8 cellular contexts compared by ENCODE assay signal in the genomic region with DNA sequence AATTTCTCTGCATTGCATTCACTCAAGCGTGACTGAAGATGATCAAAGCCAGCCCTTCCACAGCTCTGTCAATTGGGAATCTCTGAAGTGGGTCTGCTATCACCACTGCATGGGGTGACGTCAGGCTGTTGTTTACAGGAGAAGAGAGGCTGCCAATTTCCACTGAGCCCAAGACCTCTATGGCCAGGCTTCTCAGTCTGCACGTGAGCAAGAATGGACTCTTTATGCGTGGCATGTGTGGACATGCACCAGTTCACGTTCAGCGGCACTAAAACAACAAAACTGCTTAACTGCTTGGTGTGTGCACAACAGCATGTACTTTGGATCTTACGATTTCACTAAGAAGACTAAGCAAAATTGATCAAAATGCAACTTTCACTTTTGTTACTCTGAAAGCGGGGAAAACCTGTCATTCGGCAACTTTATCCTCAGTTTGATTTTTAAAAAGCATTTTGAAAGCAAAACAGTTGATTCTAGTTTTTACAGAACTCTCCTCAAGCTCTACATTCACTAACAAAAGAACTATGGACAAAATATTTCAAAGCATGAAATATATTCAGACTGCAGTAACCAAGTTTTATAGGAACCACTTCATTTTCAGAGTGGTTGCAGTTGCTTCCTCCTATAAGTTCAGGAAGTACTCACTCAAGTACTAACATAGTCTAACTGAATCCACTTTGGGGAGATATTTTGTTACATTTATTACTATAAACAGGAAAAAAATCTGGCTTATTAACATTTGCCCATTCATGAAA.
DNase-seq lines count a peak whose midpoint lies in the region; ATAC-seq lines count a peak whose summit lies in the region.

No MANE protein-coding gene starts in this region.

- H3K4me3 ChIP-seq in HUES48 (ENCODE audit: low read depth, low read length), result no peak overlapping the region

- H3K36me3 ChIP-seq in HUES48 (ENCODE audit: control insufficient read depth, insufficient read depth, low read length), result no peaks in the 10 kb centered on the region

- H3K27me3 ChIP-seq in HUES48 (ENCODE audit: control insufficient read depth, insufficient read depth, low read length), result no peaks in the 10 kb centered on the region

- peak overlapping the region; percentile 9 for H3K27ac ChIP-seq in HUES48 (ENCODE audit: low read depth, low read length)

- DNase-seq in DMS 273 treated with DMSO at 0.1 percent for 48 hours (lab: John Stamatoyannopoulos, UW) (peak; percentile 13), SHP77 treated with DMSO at 0.1 percent for 48 hours (lab: John Stamatoyannopoulos, UW) (peak; percentile 93), amniotic epithelial cell (ENCODE audit: low read depth) (peak; percentile 71), left ventricle myocardium superior (peak; percentile 46), putamen (ENCODE audit: low spot score) (peak; percentile 68), cortex of kidney (lab: John Stamatoyannopoulos, UW) (no peak)

- H3K4me1 ChIP-seq in HUES48 (ENCODE audit: control insufficient read depth, insufficient read depth, low read length), result peaks cover 37% of the 10 kb centered on the region

- H3K9ac ChIP-seq in HUES48 (ENCODE audit: low read depth, low read length), result no peak overlapping the region

- ATAC-seq in left ventricle myocardium superior (peak; percentile 93), GM19455 (IDR thresholded peaks at IDR 0.05; ENCODE audit: unreplicated experiment) (no peak)

- intact Hi-C loops in left ventricle myocardium superior (cut with micrococcal nuclease), result no loop called here

- no peaks in the 10 kb centered on the region for H3K9me3 ChIP-seq in HUES48 (ENCODE audit: control insufficient read depth, insufficient read depth, low read length)
